Comparison of ENCODE assay signal across 3 cellular contexts in the genomic region with DNA sequence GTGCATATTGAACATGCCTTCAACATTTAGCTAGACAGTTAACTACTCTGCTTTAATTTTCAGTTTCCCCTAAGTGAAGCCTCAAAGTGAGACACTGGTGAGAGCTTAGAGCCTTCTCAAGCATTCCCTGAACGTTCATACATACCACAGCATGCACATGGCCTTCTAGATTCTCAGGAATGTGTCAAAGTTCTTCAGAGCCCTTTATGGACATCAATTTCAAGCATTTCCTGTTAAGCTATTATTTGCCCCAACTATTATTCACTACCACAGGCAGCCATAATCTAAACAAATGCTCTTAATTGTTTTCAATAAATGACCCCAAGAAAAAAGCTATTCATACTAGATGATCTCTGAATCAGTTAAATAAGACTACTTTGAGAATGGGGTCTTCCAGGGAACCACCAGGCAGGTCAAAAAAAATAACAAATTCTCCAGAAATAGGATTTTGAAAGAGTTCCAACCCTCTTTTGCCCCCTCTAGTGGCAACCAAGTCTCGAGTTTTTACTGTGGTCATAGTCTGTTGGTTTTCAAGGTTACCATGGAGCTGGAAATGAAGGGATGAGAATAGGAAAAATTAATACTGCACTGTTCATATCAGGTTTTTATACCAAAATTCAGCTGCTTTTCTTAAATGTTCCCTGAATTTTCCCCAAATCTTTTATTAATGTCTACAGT.
A peak's percentile ranks its signal among the peaks of the same experiment; 100 is the strongest.
TF ChIP-seq lines count a peak whose summit lies in the region.

No MANE protein-coding gene starts in this region.

TF ChIP-seq in IMR-90, 13 proteins besides CTCF, POLR2A, EP300 and RAD21:
- TF ChIP-seq MAZ (IDR thresholded peaks at IDR 0.05; ENCODE audit: borderline replicate concordance, low read depth, low read length) (no peak), MAFK (IDR thresholded peaks at IDR 0.05; ENCODE audit: low read depth, low read length) (no peak), RFX5 (IDR thresholded peaks at IDR 0.05; ENCODE audit: low read depth, low read length) (no peak), NFE2L2 (IDR thresholded peaks at IDR 0.05; ENCODE audit: low read depth, low read length) (no peak), CHD1 (IDR thresholded peaks at IDR 0.05; ENCODE audit: low read depth, low read length) (no peak), FOS (IDR thresholded peaks at IDR 0.05; ENCODE audit: low read depth, low read length) (no peak), BHLHE40 (IDR thresholded peaks at IDR 0.05; ENCODE audit: low read depth, low read length) (no peak), SMC3 (IDR thresholded peaks at IDR 0.05; ENCODE audit: low read depth, low read length) (no peak), MXI1 (IDR thresholded peaks at IDR 0.05; ENCODE audit: borderline replicate concordance, low read depth, low read length) (no peak), ELK1 (IDR thresholded peaks at IDR 0.05; ENCODE audit: borderline replicate concordance, low read depth, low read length) (no peak), RCOR1 (IDR thresholded peaks at IDR 0.05; ENCODE audit: insufficient replicate concordance, low read length) (no peak), CEBPB (IDR thresholded peaks at IDR 0.05; ENCODE audit: low read depth, low read length) (no peak)
- TF ChIP-seq, protein P1, sequence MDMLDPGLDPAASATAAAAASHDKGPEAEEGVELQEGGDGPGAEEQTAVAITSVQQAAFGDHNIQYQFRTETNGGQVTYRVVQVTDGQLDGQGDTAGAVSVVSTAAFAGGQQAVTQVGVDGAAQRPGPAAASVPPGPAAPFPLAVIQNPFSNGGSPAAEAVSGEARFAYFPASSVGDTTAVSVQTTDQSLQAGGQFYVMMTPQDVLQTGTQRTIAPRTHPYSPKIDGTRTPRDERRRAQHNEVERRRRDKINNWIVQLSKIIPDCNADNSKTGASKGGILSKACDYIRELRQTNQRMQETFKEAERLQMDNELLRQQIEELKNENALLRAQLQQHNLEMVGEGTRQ (IDR thresholded peaks at IDR 0.05; ENCODE audit: low read depth, low read length) = no peak

TF ChIP-seq in WTC11, 78 proteins besides CTCF, POLR2A, EP300 and RAD21:
- TF ChIP-seq, protein P2, sequence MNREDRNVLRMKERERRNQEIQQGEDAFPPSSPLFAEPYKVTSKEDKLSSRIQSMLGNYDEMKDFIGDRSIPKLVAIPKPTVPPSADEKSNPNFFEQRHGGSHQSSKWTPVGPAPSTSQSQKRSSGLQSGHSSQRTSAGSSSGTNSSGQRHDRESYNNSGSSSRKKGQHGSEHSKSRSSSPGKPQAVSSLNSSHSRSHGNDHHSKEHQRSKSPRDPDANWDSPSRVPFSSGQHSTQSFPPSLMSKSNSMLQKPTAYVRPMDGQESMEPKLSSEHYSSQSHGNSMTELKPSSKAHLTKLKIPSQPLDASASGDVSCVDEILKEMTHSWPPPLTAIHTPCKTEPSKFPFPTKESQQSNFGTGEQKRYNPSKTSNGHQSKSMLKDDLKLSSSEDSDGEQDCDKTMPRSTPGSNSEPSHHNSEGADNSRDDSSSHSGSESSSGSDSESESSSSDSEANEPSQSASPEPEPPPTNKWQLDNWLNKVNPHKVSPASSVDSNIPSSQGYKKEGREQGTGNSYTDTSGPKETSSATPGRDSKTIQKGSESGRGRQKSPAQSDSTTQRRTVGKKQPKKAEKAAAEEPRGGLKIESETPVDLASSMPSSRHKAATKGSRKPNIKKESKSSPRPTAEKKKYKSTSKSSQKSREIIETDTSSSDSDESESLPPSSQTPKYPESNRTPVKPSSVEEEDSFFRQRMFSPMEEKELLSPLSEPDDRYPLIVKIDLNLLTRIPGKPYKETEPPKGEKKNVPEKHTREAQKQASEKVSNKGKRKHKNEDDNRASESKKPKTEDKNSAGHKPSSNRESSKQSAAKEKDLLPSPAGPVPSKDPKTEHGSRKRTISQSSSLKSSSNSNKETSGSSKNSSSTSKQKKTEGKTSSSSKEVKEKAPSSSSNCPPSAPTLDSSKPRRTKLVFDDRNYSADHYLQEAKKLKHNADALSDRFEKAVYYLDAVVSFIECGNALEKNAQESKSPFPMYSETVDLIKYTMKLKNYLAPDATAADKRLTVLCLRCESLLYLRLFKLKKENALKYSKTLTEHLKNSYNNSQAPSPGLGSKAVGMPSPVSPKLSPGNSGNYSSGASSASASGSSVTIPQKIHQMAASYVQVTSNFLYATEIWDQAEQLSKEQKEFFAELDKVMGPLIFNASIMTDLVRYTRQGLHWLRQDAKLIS (CRISPR knock-in tag; IDR thresholded peaks at IDR 0.05; ENCODE audit: borderline replicate concordance) = no peak
- TF ChIP-seq, protein P3, sequence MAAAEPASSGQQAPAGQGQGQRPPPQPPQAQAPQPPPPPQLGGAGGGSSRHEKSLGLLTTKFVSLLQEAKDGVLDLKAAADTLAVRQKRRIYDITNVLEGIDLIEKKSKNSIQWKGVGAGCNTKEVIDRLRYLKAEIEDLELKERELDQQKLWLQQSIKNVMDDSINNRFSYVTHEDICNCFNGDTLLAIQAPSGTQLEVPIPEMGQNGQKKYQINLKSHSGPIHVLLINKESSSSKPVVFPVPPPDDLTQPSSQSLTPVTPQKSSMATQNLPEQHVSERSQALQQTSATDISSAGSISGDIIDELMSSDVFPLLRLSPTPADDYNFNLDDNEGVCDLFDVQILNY (CRISPR knock-in tag; IDR thresholded peaks at IDR 0.05) = no peak
- TF ChIP-seq JUN (CRISPR knock-in tag; IDR thresholded peaks at IDR 0.05) = no peak
- TF ChIP-seq TP53 (CRISPR knock-in tag; IDR thresholded peaks at IDR 0.05) = no peak

TF ChIP-seq in HepG2, 621 proteins besides CTCF, POLR2A, EP300 and RAD21:
- TF ChIP-seq STAG1 (CRISPR knock-in tag; IDR thresholded peaks at IDR 0.05) = peak; percentile 60
- peak; percentile 65 for TF ChIP-seq SMC3 (IDR thresholded peaks at IDR 0.05; ENCODE audit: low read length)
- TF ChIP-seq RFX1 (IDR thresholded peaks at IDR 0.05) = no peak
